ENCODE assay signal across 9 cellular contexts in the genomic region with DNA sequence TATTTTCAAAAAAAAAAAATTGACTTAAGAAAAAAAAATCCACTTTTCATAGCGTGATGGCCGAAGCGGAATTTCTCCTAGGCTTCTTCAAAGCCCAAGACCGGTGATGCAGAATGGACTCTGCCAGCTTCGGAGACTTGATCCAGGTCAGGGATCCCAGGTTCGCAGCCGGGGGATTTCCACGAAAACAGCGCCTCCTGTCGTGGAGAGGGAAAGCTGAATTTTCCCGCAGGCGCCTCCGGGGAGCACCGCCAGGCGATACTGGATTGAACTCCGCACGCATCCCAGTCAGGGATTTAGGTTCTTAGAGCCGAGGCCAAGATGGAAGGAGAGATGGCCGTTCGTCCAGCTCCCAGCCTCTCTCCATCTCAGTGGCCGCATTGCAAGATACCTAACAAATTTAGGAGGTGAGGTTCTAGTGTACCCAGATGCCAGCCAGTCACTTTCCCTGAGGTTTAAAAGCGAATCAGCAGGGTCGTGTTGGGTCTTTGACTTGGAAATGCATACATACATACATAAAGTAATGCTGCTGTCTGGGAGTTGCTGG. TPM values are rescaled to one million over a fixed set of nuclear protein-coding genes. Genes with fewer than 3 reads are reported as not detected.
A peak's percentile ranks its signal among the peaks of the same experiment; 100 is the strongest.
DNase-seq lines count a peak whose midpoint lies in the region; ATAC-seq, FAIRE-seq and TF ChIP-seq lines count a peak whose summit lies in the region.
"Had no signal": no experiment of that assay in that cellular context is flagged by ENCODE, and none has a peak within 500 bp of the region (broad histone marks: within the 10 kb centered on the region; RNA-seq: fewer than 3 reads in every experiment).

No MANE protein-coding gene starts in this region.

- H3K9me1 ChIP-seq in endothelial cell of umbilical vein (replicated peaks; ENCODE audit: control insufficient read depth, extremely low read depth, insufficient read depth, low read length) = no peaks in the 10 kb centered on the region

- H3K9me2 ChIP-seq in neural cell (ENCODE audit: insufficient read depth, low read length) = no peaks in the 10 kb centered on the region

- no peak for ATAC-seq in gastrocnemius medialis

- no peaks in the 10 kb centered on the region for H3K36me3 ChIP-seq in endothelial cell of umbilical vein (ENCODE audit: control insufficient read depth in 2 of 2, extremely low read depth in 1 of 2, insufficient read depth in 2 of 2, low read length in 2 of 2)
- no peaks in the 10 kb centered on the region for H3K36me3 ChIP-seq in neural cell (ENCODE audit: insufficient read depth, low read length)
- no peaks in the 10 kb centered on the region for H3K36me3 ChIP-seq in gastrocnemius medialis
- no peaks in the 10 kb centered on the region for H3K36me3 ChIP-seq in SJCRH30

- CTCF ChIA-PET in endothelial cell of umbilical vein (lab: Charles Lee) = interaction anchor here (0.9 to 1.7 kb wide), 14 partner anchors 8 to 367 kb away, joined by 3 to 11 read pairs (median 4); no protein-coding TSS in a partner anchor

- POLR2A ChIA-PET in endothelial cell of umbilical vein (lab: Charles Lee) = no interaction called here

- DNase-seq in DMS153 treated with DMSO at 0.1 percent for 48 hours (lab: John Stamatoyannopoulos, UW; ENCODE audit: unreplicated experiment) (peak; percentile 78), NCI-H146 treated with DMSO at 0.1 percent for 48 hours (lab: John Stamatoyannopoulos, UW; ENCODE audit: unreplicated experiment) (peak; percentile 45), endothelial cell of umbilical vein (ENCODE audit: low read depth, low spot score) (no peak), KG1 (lab: John Stamatoyannopoulos, UW) (no peak), gastrocnemius medialis (no peak), GM12892 (ENCODE audit: insufficient read length) (no peak), SJCRH30 (no peak)
- DNase-seq: stimulated activated CD4-positive, alpha-beta T cell treated with anti-CD3 and anti-CD28 coated beads, Interleukin-4, amount 100 ng/mL, for 1 hour had no signal

- dilution Hi-C loops in endothelial cell of umbilical vein (cut with MboI; ENCODE audit: extremely low pct_ligation_motif_present, low sequenced_read_pairs) = no loop called here

- FAIRE-seq in endothelial cell of umbilical vein (lab: Jason Lieb, UNC) (peak; percentile 42), GM12892 (lab: Jason Lieb, UNC) (no peak)

- H3K27me3 ChIP-seq in endothelial cell of umbilical vein (ENCODE audit: control insufficient read depth in 2 of 2, insufficient read depth in 2 of 2, low read length in 2 of 2) (peaks cover 76 to 88% of the 10 kb centered on the region in 2 experiments), neural cell (ENCODE audit: insufficient read depth, low read depth, low read length) (peaks cover 99% of the 10 kb centered on the region), gastrocnemius medialis (peaks cover 97 to 98% (median 97%) of the 10 kb centered on the region in 3 donors), SJCRH30 (no peaks in the 10 kb centered on the region)

- H3F3A ChIP-seq in neural cell (ENCODE audit: insufficient read depth, low read length, poor library complexity, severe bottlenecking) = no peaks in the 10 kb centered on the region

- H4K20me1 ChIP-seq in endothelial cell of umbilical vein (replicated peaks; ENCODE audit: control insufficient read depth, extremely low read depth, insufficient read depth, low read length) (no peaks in the 10 kb centered on the region), neural cell (ENCODE audit: insufficient read depth) (no peaks in the 10 kb centered on the region)

- no peaks in the 10 kb centered on the region for H3K79me2 ChIP-seq in endothelial cell of umbilical vein (ENCODE audit: control insufficient read depth, insufficient read depth, low read length)
- H3K79me2 ChIP-seq in neural cell (replicated peaks; ENCODE audit: insufficient read depth, low read length) = no peaks in the 10 kb centered on the region

- no TSS peak for BruUV-seq in endothelial cell of umbilical vein (replicated peaks; lab: Mats Ljungman, UMichigan)

- TF ChIP-seq EP300 in neural cell (conservative IDR thresholded peaks at IDR 0.05; ENCODE audit: poor library complexity, severe bottlenecking) = no peak

- H3K4me1 ChIP-seq in endothelial cell of umbilical vein (ENCODE audit: control insufficient read depth, extremely low read depth, insufficient read depth, low read length) (peaks cover 9% of the 10 kb centered on the region), gastrocnemius medialis (peaks cover 15 to 29% of the 10 kb centered on the region in 2 donors), SJCRH30 (no peaks in the 10 kb centered on the region)

- H3K9me3 ChIP-seq in endothelial cell of umbilical vein (replicated peaks; ENCODE audit: control insufficient read depth, insufficient read depth, low read length) = no peaks in the 10 kb centered on the region
- peaks cover 2% of the 10 kb centered on the region for H3K9me3 ChIP-seq in neural cell (ENCODE audit: low read length)
- H3K9me3 ChIP-seq in gastrocnemius medialis = no peaks in the 10 kb centered on the region
- no peaks in the 10 kb centered on the region for H3K9me3 ChIP-seq in SJCRH30 (replicated peaks)

- TF ChIP-seq POLR2A in endothelial cell of umbilical vein (IDR thresholded peaks at IDR 0.05; ENCODE audit: low read depth, low read length) (no peak), gastrocnemius medialis (IDR thresholded peaks at IDR 0.05) (no peak), GM12892 (IDR thresholded peaks at IDR 0.05; ENCODE audit: low read depth, low read length) (no peak)

- H3K4me2 ChIP-seq in endothelial cell of umbilical vein (ENCODE audit: insufficient read depth, low read length) (no peak overlapping the region), neural cell (ENCODE audit: low read length) (no peak overlapping the region)

- H2AFZ ChIP-seq in endothelial cell of umbilical vein (ENCODE audit: low read depth, low read length) (no peak overlapping the region), neural cell (ENCODE audit: low read depth, low read length) (no peak overlapping the region)

- no peak for TF ChIP-seq RAD21 in neural cell (conservative IDR thresholded peaks at IDR 0.05)

- H3K9ac ChIP-seq in endothelial cell of umbilical vein (replicated peaks; ENCODE audit: extremely low read depth, insufficient read depth, low read length) (no peak overlapping the region), neural cell (ENCODE audit: low read length) (no peak overlapping the region)

- TF ChIP-seq CTCF in endothelial cell of umbilical vein (IDR thresholded peaks at IDR 0.05; ENCODE audit: extremely low read depth in 1 of 2, insufficient read depth in 1 of 2, low read depth in 1 of 2, low read length in 2 of 2) (peak; percentile 46 to 58), neural cell (IDR thresholded peaks at IDR 0.05; ENCODE audit: poor library complexity, severe bottlenecking) (peak; percentile 32), gastrocnemius medialis (IDR thresholded peaks at IDR 0.05 in 4 of 5, conservative IDR thresholded peaks at IDR 0.05 in 1 of 5) (no peak)

- H3K27ac ChIP-seq in endothelial cell of umbilical vein (ENCODE audit: insufficient read depth, low read depth, low read length) (no peak overlapping the region), neural cell (ENCODE audit: low read length) (no peak overlapping the region), gastrocnemius medialis (no peak overlapping the region), SJCRH30 (no peak overlapping the region)

- in situ Hi-C loops in gastrocnemius medialis (cut with MboI; ENCODE audit: low sequenced_read_pairs in 4 of 4) = loop anchor here in 2 of 4 donors (25.0 kb wide), 2 partner anchors 935 to 1085 kb away; a partner anchor contains a TSS

- H3K4me3 ChIP-seq in endothelial cell of umbilical vein (replicated peaks in 1 of 3; ENCODE audit: insufficient read depth in 1 of 3, low read depth in 1 of 3, low read length in 3 of 3) (no peak overlapping the region), neural cell (ENCODE audit: low read length) (no peak overlapping the region), gastrocnemius medialis (no peak overlapping the region), SJCRH30 (no peak overlapping the region)

- intact Hi-C loops in endothelial cell of umbilical vein (cut with micrococcal nuclease) (loop anchor here (5.0 kb wide), 1 partner anchor 935 kb away; a partner anchor contains a TSS), gastrocnemius medialis (cut with DNase I; ENCODE audit: low total_unique reads) (loop anchor here (10.0 kb wide), 1 partner anchor 1103 kb away; no protein-coding TSS in a partner anchor)

TF ChIP-seq in endothelial cell of umbilical vein, 7 proteins besides CTCF, POLR2A, EP300 and RAD21 (continues in another document):
- no peak for TF ChIP-seq GATA2 (IDR thresholded peaks at IDR 0.05; ENCODE audit: insufficient read depth, insufficient read length, low read depth, low read length)

TF ChIP-seq in neural cell, 6 proteins besides CTCF, POLR2A, EP300 and RAD21 (continues in another document):
- TF ChIP-seq MXI1 (conservative IDR thresholded peaks at IDR 0.05; ENCODE audit: poor library complexity, severe bottlenecking) = no peak

RNA-seq across cellular contexts. Expression of a gene that starts 2.2 kb away (rescaled TPM):
- total RNA-seq in endothelial cell of umbilical vein (0.75 TPM in 1 of 2 replicates, not detected in the other), gastrocnemius medialis (not detected)
- polyA plus RNA-seq in endothelial cell of umbilical vein (not detected in 2 replicates), neural cell (0.10 TPM in 1 of 2 replicates, not detected in the other)
- polyA plus RNA-seq in endothelial cell of umbilical vein (2011; cell fraction: cytosol; rRNA removed) = not detected in 2 replicates
- 0.06 and 0.37 TPM in 2 replicates for polyA plus RNA-seq in endothelial cell of umbilical vein (2011; cell fraction: nucleus; rRNA removed)
- polyA plus RNA-seq in endothelial cell of umbilical vein (2012) = 0.07 TPM in 1 of 2 replicates, not detected in the other
- polyA minus RNA-seq in endothelial cell of umbilical vein (not detected in 2 replicates), neural cell (0.23 and 0.24 TPM in 2 replicates)
- polyA minus RNA-seq in endothelial cell of umbilical vein (2011; cell fraction: cytosol; rRNA and poly(A)+ RNA removed) = not detected
- 0.19 and 0.29 TPM in 2 replicates for polyA minus RNA-seq in endothelial cell of umbilical vein (2011; cell fraction: nucleus; rRNA and poly(A)+ RNA removed)
- polyA plus RNA-seq in GM12892 (2012; ENCODE audit: missing spikeins) = not detected
- 0.06 and 0.08 TPM in 2 replicates for total RNA-seq in SJCRH30 (2014; rRNA removed; shearing (Covaris generic))

RNA-seq across cellular contexts. Expression of a gene that starts 2.6 kb away (rescaled TPM):
- not detected in 2 replicates for total RNA-seq in endothelial cell of umbilical vein
- polyA plus RNA-seq in endothelial cell of umbilical vein = 0.06 TPM in 1 of 2 replicates, not detected in the other
- 0.03 TPM in 2 replicates for polyA plus RNA-seq in endothelial cell of umbilical vein (2011; cell fraction: cytosol; rRNA removed)
- polyA plus RNA-seq in endothelial cell of umbilical vein (2011; cell fraction: nucleus; rRNA removed) = 0.04 TPM in 1 of 2 replicates, not detected in the other
- 0.25 and 0.62 TPM in 2 replicates for polyA plus RNA-seq in endothelial cell of umbilical vein (2012)
- not detected in 2 replicates for polyA minus RNA-seq in endothelial cell of umbilical vein
- polyA minus RNA-seq in endothelial cell of umbilical vein (2011; cell fraction: cytosol; rRNA and poly(A)+ RNA removed) = 4.9 TPM
- polyA minus RNA-seq in endothelial cell of umbilical vein (2011; cell fraction: nucleus; rRNA and poly(A)+ RNA removed) = not detected in 2 replicates
- not detected in 2 replicates for polyA plus RNA-seq in neural cell
- not detected in 2 replicates for polyA minus RNA-seq in neural cell
- total RNA-seq in gastrocnemius medialis = under 1 TPM in 2 of 4 donors, not detected in 2; 0.09 to 0.44 TPM
- polyA plus RNA-seq in GM12892 (2012; ENCODE audit: missing spikeins) = not detected
- 1.5 and 2.5 TPM in 2 replicates for total RNA-seq in SJCRH30 (2014; rRNA removed; shearing (Covaris generic))

Comparison
In these comparisons a context has a peak if more than half of its experiments do, and no peak if none do; other contexts are left out.
1. DNase-seq: peak in DMS153 treated with DMSO at 0.1 percent for 48 hours (single experiment) and NCI-H146 treated with DMSO at 0.1 percent for 48 hours (single experiment); none in endothelial cell of umbilical vein (single experiment), KG1 (single experiment), gastrocnemius medialis (0 of 2), GM12892 (single experiment) and SJCRH30 (0 of 2).
2. CTCF ChIP-seq: peak in endothelial cell of umbilical vein (2 of 2) and neural cell (single experiment); none in gastrocnemius medialis (0 of 5).